Comparison of ENCODE assay signal across 7 cellular contexts in the genomic region with DNA sequence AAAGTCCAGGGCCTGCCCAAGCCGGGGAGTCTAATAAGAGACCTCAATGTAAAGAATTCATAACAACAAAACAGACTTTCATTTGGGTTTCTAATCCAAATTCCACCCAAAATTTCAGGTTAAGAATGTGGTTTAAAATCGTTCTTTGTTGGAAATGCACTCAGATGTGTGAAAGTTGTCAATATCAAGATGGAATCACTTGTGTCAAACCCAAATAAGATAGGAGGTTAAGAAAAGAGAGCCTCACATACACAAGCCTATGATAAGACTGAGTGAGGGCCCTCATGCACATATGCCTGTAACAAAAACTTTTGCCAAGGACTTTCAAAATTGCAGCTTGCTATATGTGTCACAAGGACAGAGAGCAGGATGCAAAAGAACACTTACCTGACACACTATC.
"Had no signal": no experiment of that assay in that cellular context is flagged by ENCODE, and none has a peak within 500 bp of the region (broad histone marks: within the 10 kb centered on the region; RNA-seq: fewer than 3 reads in every experiment).

No MANE protein-coding gene starts in this region.

- H3K27ac ChIP-seq: HL-60, KMS-11 had no signal

- H3K9ac ChIP-seq: KMS-11 had no signal

- FAIRE-seq: HepG2, HTR-8/SVneo had no signal

- ATAC-seq: HepG2 had no signal

- H3K4me2 ChIP-seq: KMS-11 had no signal

- DNase-seq: IMR-90, KBM-7, KG1 had no signal
